Comparison of ENCODE assay signal across 1 cellular context in genomic region chr13:94920578-94920977, GRCh38.
TF ChIP-seq lines count a peak whose summit lies in the region.

No MANE protein-coding gene starts in this region.

TF ChIP-seq in GM23338, 12 proteins besides CTCF, POLR2A, EP300 and RAD21 (continued from another document):
- TF ChIP-seq REST (IDR thresholded peaks at IDR 0.05; ENCODE audit: unreplicated experiment): no peak
